Comparison of ENCODE assay signal across 1 cellular context in the genomic region with DNA sequence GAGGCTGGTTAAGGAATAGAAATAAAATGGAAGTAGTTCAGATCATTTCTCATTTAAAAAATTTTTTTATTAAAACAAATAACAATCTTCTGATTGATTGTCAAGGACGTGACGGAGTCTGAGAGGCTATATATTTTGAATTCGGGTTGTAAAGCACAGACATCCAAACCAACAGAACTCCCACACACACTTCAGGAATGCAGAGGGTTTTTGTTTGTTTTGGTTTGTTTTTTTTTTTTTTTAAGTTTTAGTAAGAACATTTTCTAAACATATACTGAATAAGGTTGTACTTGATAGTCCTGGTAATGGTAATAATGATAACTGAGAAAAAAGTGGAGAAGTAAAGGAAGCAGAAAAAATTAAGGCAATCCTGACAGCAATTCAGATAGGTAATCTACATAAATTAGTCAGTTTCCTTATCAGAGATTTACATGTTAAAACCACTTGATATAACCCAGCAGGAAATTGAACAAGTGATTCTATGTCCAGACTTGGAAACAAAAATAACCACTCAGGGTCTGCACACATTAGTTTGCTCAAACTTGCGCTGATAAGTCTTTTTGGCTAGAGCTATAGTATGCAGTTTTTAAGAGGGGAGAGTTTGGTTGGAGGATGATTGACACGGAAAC.
TF ChIP-seq lines count a peak whose summit lies in the region.

No MANE protein-coding gene starts in this region.

TF ChIP-seq in endothelial cell of umbilical vein, 7 proteins besides CTCF, POLR2A, EP300 and RAD21 (continued from another document):
- no peak for TF ChIP-seq JUN (IDR thresholded peaks at IDR 0.05; ENCODE audit: borderline replicate concordance, insufficient read depth, insufficient read length, low read depth)
- no peak for TF ChIP-seq EZH2 (IDR thresholded peaks at IDR 0.05; ENCODE audit: borderline replicate concordance, low read depth, low read length, severe bottlenecking)
- TF ChIP-seq FOS (IDR thresholded peaks at IDR 0.05; ENCODE audit: borderline replicate concordance, insufficient read depth, low read length): no peak
- TF ChIP-seq GATA2 (IDR thresholded peaks at IDR 0.05; ENCODE audit: insufficient read depth, insufficient read length, low read depth, low read length): peak; percentile 33
